11 cellular contexts compared by ENCODE assay signal in the genomic region with DNA sequence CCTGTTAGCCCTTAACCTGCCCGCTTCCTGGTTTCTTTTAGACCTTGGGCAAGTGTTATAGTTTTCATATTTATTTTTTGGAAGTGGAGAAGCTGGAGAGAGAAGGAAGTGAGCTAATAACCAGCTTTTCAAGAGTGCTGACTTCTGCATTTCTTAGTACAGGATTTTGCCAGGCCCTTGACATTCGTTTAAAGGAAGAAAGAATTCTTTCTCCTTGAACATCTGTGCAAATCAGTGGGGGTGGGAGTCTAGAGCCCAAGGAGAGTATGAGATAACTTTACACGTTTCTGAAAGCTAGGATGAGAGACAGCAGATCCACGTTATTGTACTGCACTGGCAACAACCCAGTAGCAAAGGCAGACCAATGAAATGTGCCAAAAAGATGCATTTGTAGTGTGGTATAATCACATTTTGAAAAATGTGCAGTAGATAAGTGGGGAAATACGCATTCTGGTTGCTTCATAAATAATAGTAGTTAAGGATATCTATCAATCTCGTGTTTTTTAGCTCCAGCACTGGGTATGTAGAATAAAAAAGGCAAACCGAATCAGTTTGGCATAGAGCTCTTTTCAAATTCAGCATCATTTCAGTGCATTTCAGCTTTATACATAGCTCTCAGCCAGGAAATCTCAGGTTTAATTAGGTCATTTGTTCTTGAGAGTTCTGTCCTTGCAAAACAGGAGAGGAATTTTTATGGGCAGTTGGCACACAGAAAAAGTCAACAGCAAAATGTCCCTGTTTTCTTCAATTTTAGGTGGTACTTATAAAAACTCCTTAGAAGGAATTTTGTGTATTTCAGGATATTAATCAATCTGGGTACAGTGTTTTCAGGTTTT. TPM values are rescaled to one million over a fixed set of nuclear protein-coding genes. Genes with fewer than 3 reads are reported as not detected.
DNase-seq lines count a peak whose midpoint lies in the region; ATAC-seq and TF ChIP-seq lines count a peak whose summit lies in the region.
"Had no signal": no experiment of that assay in that cellular context is flagged by ENCODE, and none has a peak within 500 bp of the region (broad histone marks: within the 10 kb centered on the region; RNA-seq: fewer than 3 reads in every experiment).

No MANE protein-coding gene starts in this region.

- no peak for TF ChIP-seq CTCF in C4-2B (conservative IDR thresholded peaks at IDR 0.05)

- DNase-seq in amniotic epithelial cell (ENCODE audit: low read depth), result peak; percentile 92
- no peak for DNase-seq in left cardiac atrium
- DNase-seq in pons (ENCODE audit: low spot score), result peak; percentile 29
- no peak for DNase-seq in NCI-H526 (lab: John Stamatoyannopoulos, UW)
- DNase-seq in NCI-H2107 treated with DMSO at 0.1 percent for 48 hours (lab: John Stamatoyannopoulos, UW; ENCODE audit: unreplicated experiment), result no peak
- DNase-seq in hypothalamus (lab: John Stamatoyannopoulos, UW), result no peak
- DNase-seq in stimulated activated CD4-positive, alpha-beta T cell treated with anti-CD3 and anti-CD28 coated beads, Interleukin-2, amount 100 ng/mL, for 24 hours, result no peak
- DNase-seq: activated CD4-positive, alpha-beta T cell treated with anti-CD3 and anti-CD28 coated beads, Interleukin-2, amount 50 U/mL, for 1 hour; CD8-positive, alpha-beta T cell; NCI-H774 had no signal

- peak; percentile 10 to 48 for ATAC-seq in left cardiac atrium
- ATAC-seq: CD8-positive, alpha-beta T cell had no signal

- H3K27ac ChIP-seq in C4-2B, result peak overlapping the region; percentile 75

- intact Hi-C loops in left cardiac atrium (cut with DNase I), result no loop called here

RNA-seq across cellular contexts. Expression of a gene that starts 4.3 kb away (rescaled TPM):
- total RNA-seq in left cardiac atrium, result not detected
- total RNA-seq: CD8-positive, alpha-beta T cell had no signal

RNA-seq across cellular contexts. Expression of a gene that starts 29.9 kb away (rescaled TPM):
- 10 to 100 TPM; 23.7 to 26.3 TPM for total RNA-seq in left cardiac atrium

Comparison
In these comparisons a context has a peak if more than half of its experiments do, and no peak if none do; other contexts are left out.
1. DNase-seq: peak in amniotic epithelial cell (single experiment) and pons (single experiment); none in left cardiac atrium (single experiment), NCI-H526 (0 of 2), NCI-H2107 treated with DMSO at 0.1 percent for 48 hours (single experiment), hypothalamus (0 of 51) and stimulated activated CD4-positive, alpha-beta T cell treated with anti-CD3 and anti-CD28 coated beads, Interleukin-2, amount 100 ng/mL, for 24 hours (0 of 2).